In the genomic region with DNA sequence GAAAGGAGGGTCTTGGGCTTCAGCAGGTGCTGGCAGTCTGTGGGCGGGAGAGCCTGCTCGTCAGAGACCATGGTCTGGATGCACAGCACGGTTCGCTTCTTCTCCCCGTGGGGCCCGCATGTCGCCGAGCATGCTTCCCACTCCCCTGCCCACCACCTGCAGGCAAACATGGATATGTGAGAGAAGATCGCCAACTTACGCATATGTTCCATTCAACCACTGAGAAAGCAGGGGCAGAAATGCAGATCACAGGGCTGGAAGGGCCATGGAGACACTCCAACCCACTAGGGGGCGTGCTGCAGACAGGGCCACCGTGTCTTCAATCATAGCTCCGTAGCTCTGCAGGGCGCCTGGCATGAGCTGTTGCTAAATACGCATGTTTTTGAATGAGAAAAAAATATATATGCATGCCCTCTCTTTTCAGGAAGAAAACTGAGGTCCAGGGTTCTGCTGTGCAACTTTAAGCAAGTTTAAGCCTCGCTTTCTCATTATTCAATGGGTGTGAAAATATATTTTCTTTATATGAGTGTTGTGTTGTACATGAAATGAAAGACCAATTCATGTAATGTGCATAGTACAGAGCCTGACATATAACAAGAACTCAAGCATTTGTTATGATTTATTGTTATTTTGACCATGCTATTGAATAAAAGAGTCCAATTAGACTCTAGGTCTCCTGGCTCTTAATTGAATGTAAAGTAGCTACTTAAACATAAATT, we compare ENCODE assay signal across 1 cellular context.
TF ChIP-seq lines count a peak whose summit lies in the region.

No MANE protein-coding gene starts in this region.

TF ChIP-seq in K562, 482 proteins besides CTCF, POLR2A, EP300 and RAD21 (continued from another document):
- TF ChIP-seq ZFP36 (IDR thresholded peaks at IDR 0.05; ENCODE audit: low read depth, low read length, partially characterized antibody) (peak; percentile 11), KDM4B (IDR thresholded peaks at IDR 0.05; ENCODE audit: borderline replicate concordance in 2 of 2, low read depth in 1 of 2) (0 out of 4 replicates have a peak, but pooled peaks of 1 of the 2 experiments have one; percentile 27), CXXC5 (CRISPR knock-in tag; IDR thresholded peaks at IDR 0.05) (0 out of 2 replicates have a peak, but pooled peaks have one; percentile 13), L3MBTL2 (IDR thresholded peaks at IDR 0.05) (peak; percentile 60; the same call in 1 of the 2 replicates), NR2F6 (CRISPR knock-in tag; IDR thresholded peaks at IDR 0.05) (no peak), STAG1 (CRISPR knock-in tag; IDR thresholded peaks at IDR 0.05; ENCODE audit: borderline replicate concordance) (peak; percentile 13; the same call in 1 of the 2 replicates), RBM25 (IDR thresholded peaks at IDR 0.05; ENCODE audit: low read depth, low read length, severe bottlenecking) (peak; percentile 50), ATF7 (IDR thresholded peaks at IDR 0.05) (peak; percentile 13; the same call in 1 of the 2 replicates), YY1 (IDR thresholded peaks at IDR 0.05; ENCODE audit: borderline replicate concordance in 1 of 3, control insufficient read depth in 1 of 3, extremely low read depth in 1 of 3, insufficient read depth in 3 of 3, insufficient read length in 1 of 3, insufficient replicate concordance in 2 of 3, low read depth in 1 of 3, low read length in 2 of 3) (peak in 1 of 3 experiments; percentile 23), CBFA2T3 (IDR thresholded peaks at IDR 0.05) (0 out of 2 replicates have a peak, but pooled peaks have one; percentile 10)
- TF ChIP-seq, protein P1, sequence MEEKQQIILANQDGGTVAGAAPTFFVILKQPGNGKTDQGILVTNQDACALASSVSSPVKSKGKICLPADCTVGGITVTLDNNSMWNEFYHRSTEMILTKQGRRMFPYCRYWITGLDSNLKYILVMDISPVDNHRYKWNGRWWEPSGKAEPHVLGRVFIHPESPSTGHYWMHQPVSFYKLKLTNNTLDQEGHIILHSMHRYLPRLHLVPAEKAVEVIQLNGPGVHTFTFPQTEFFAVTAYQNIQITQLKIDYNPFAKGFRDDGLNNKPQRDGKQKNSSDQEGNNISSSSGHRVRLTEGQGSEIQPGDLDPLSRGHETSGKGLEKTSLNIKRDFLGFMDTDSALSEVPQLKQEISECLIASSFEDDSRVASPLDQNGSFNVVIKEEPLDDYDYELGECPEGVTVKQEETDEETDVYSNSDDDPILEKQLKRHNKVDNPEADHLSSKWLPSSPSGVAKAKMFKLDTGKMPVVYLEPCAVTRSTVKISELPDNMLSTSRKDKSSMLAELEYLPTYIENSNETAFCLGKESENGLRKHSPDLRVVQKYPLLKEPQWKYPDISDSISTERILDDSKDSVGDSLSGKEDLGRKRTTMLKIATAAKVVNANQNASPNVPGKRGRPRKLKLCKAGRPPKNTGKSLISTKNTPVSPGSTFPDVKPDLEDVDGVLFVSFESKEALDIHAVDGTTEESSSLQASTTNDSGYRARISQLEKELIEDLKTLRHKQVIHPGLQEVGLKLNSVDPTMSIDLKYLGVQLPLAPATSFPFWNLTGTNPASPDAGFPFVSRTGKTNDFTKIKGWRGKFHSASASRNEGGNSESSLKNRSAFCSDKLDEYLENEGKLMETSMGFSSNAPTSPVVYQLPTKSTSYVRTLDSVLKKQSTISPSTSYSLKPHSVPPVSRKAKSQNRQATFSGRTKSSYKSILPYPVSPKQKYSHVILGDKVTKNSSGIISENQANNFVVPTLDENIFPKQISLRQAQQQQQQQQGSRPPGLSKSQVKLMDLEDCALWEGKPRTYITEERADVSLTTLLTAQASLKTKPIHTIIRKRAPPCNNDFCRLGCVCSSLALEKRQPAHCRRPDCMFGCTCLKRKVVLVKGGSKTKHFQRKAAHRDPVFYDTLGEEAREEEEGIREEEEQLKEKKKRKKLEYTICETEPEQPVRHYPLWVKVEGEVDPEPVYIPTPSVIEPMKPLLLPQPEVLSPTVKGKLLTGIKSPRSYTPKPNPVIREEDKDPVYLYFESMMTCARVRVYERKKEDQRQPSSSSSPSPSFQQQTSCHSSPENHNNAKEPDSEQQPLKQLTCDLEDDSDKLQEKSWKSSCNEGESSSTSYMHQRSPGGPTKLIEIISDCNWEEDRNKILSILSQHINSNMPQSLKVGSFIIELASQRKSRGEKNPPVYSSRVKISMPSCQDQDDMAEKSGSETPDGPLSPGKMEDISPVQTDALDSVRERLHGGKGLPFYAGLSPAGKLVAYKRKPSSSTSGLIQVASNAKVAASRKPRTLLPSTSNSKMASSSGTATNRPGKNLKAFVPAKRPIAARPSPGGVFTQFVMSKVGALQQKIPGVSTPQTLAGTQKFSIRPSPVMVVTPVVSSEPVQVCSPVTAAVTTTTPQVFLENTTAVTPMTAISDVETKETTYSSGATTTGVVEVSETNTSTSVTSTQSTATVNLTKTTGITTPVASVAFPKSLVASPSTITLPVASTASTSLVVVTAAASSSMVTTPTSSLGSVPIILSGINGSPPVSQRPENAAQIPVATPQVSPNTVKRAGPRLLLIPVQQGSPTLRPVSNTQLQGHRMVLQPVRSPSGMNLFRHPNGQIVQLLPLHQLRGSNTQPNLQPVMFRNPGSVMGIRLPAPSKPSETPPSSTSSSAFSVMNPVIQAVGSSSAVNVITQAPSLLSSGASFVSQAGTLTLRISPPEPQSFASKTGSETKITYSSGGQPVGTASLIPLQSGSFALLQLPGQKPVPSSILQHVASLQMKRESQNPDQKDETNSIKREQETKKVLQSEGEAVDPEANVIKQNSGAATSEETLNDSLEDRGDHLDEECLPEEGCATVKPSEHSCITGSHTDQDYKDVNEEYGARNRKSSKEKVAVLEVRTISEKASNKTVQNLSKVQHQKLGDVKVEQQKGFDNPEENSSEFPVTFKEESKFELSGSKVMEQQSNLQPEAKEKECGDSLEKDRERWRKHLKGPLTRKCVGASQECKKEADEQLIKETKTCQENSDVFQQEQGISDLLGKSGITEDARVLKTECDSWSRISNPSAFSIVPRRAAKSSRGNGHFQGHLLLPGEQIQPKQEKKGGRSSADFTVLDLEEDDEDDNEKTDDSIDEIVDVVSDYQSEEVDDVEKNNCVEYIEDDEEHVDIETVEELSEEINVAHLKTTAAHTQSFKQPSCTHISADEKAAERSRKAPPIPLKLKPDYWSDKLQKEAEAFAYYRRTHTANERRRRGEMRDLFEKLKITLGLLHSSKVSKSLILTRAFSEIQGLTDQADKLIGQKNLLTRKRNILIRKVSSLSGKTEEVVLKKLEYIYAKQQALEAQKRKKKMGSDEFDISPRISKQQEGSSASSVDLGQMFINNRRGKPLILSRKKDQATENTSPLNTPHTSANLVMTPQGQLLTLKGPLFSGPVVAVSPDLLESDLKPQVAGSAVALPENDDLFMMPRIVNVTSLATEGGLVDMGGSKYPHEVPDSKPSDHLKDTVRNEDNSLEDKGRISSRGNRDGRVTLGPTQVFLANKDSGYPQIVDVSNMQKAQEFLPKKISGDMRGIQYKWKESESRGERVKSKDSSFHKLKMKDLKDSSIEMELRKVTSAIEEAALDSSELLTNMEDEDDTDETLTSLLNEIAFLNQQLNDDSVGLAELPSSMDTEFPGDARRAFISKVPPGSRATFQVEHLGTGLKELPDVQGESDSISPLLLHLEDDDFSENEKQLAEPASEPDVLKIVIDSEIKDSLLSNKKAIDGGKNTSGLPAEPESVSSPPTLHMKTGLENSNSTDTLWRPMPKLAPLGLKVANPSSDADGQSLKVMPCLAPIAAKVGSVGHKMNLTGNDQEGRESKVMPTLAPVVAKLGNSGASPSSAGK (IDR thresholded peaks at IDR 0.05) = peak; percentile 27; the same call in 1 of the 2 replicates
- TF ChIP-seq, protein P2, sequence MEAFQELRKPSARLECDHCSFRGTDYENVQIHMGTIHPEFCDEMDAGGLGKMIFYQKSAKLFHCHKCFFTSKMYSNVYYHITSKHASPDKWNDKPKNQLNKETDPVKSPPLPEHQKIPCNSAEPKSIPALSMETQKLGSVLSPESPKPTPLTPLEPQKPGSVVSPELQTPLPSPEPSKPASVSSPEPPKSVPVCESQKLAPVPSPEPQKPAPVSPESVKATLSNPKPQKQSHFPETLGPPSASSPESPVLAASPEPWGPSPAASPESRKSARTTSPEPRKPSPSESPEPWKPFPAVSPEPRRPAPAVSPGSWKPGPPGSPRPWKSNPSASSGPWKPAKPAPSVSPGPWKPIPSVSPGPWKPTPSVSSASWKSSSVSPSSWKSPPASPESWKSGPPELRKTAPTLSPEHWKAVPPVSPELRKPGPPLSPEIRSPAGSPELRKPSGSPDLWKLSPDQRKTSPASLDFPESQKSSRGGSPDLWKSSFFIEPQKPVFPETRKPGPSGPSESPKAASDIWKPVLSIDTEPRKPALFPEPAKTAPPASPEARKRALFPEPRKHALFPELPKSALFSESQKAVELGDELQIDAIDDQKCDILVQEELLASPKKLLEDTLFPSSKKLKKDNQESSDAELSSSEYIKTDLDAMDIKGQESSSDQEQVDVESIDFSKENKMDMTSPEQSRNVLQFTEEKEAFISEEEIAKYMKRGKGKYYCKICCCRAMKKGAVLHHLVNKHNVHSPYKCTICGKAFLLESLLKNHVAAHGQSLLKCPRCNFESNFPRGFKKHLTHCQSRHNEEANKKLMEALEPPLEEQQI (IDR thresholded peaks at IDR 0.05) = 0 out of 2 replicates have a peak, but pooled peaks have one; percentile 22
- TF ChIP-seq, protein P3, sequence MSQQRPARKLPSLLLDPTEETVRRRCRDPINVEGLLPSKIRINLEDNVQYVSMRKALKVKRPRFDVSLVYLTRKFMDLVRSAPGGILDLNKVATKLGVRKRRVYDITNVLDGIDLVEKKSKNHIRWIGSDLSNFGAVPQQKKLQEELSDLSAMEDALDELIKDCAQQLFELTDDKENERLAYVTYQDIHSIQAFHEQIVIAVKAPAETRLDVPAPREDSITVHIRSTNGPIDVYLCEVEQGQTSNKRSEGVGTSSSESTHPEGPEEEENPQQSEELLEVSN (IDR thresholded peaks at IDR 0.05; ENCODE audit: borderline replicate concordance in 1 of 2, extremely low read depth in 1 of 2, insufficient read depth in 1 of 2, insufficient read length in 1 of 2, low read depth in 1 of 2, low read length in 1 of 2, poor library complexity in 1 of 2, severe bottlenecking in 1 of 2) = peak in 1 of 2 experiments; percentile 46
- TF ChIP-seq, protein P4, sequence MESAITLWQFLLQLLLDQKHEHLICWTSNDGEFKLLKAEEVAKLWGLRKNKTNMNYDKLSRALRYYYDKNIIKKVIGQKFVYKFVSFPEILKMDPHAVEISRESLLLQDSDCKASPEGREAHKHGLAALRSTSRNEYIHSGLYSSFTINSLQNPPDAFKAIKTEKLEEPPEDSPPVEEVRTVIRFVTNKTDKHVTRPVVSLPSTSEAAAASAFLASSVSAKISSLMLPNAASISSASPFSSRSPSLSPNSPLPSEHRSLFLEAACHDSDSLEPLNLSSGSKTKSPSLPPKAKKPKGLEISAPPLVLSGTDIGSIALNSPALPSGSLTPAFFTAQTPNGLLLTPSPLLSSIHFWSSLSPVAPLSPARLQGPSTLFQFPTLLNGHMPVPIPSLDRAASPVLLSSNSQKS (CRISPR knock-in tag; IDR thresholded peaks at IDR 0.05) = no peak
- TF ChIP-seq, protein P5, sequence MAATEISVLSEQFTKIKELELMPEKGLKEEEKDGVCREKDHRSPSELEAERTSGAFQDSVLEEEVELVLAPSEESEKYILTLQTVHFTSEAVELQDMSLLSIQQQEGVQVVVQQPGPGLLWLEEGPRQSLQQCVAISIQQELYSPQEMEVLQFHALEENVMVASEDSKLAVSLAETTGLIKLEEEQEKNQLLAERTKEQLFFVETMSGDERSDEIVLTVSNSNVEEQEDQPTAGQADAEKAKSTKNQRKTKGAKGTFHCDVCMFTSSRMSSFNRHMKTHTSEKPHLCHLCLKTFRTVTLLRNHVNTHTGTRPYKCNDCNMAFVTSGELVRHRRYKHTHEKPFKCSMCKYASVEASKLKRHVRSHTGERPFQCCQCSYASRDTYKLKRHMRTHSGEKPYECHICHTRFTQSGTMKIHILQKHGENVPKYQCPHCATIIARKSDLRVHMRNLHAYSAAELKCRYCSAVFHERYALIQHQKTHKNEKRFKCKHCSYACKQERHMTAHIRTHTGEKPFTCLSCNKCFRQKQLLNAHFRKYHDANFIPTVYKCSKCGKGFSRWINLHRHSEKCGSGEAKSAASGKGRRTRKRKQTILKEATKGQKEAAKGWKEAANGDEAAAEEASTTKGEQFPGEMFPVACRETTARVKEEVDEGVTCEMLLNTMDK (IDR thresholded peaks at IDR 0.05; ENCODE audit: borderline replicate concordance, insufficient read depth, low read depth, low read length, poor library complexity, severe bottlenecking) = peak; percentile 95
